ENCODE assay signal across 24 cellular contexts in the genomic region with DNA sequence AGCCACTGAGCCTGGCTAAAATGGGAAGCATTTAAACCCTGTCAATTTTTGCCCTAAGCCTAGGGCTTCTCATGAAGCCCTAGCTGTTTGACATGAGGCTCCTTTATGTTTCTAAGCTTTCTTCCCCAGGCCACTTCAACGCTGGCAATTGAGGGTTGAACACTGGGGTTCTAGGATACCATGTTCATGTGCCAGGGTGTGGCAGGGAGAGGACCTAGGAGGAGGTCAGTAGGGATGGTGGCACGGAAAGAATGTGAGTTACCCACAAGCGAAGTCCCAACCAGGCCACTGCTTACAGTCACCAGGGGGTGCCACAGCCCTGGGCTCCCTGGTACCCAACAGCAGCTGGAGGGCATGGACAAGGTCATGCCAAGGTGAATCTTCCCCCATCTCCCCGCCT.
"Had no signal": no experiment of that assay in that cellular context is flagged by ENCODE, and none has a peak within 500 bp of the region (broad histone marks: within the 10 kb centered on the region; RNA-seq: fewer than 3 reads in every experiment).

No MANE protein-coding gene starts in this region.

- H3K4me2 ChIP-seq: smooth muscle cell had no signal

- H3K4me3 ChIP-seq: left ventricle myocardium inferior, lung, ovary, right atrium auricular region, right lobe of liver, smooth muscle cell, tibial nerve, upper lobe of left lung had no signal

- H3K4me3 Mint-ChIP-seq: immature natural killer cell; mesothelial cell of epicardium; naive B cell; natural killer cell; stimulated activated memory B cell treated with anti-CD40 and anti-IgM and Interleukin-4, amounts not matched to agents 10 μg/mL and 1 μg/mL and 100 μg/mL, for 72 hours; stimulated activated naive CD8-positive, alpha-beta T cell treated with anti-CD3 and anti-CD28 coated beads, Interleukin-15, amount 100 ng/mL, for 72 hours had no signal

- ATAC-seq: left colon; natural killer cell; right lobe of liver; stimulated activated memory B cell treated with anti-CD40 and anti-IgM and Interleukin-4, amounts not matched to agents 10 μg/mL and 1 μg/mL and 100 μg/mL, for 72 hours; stimulated activated naive CD8-positive, alpha-beta T cell treated with anti-CD3 and anti-CD28 coated beads, Interleukin-15, amount 100 ng/mL, for 72 hours had no signal

- H3K27ac ChIP-seq: left ventricle myocardium inferior, ovary, right atrium auricular region, right lobe of liver, tibial nerve, upper lobe of left lung had no signal

- H3K4me1 Mint-ChIP-seq: immature natural killer cell; mesothelial cell of epicardium; naive B cell; natural killer cell; stimulated activated memory B cell treated with anti-CD40 and anti-IgM and Interleukin-4, amounts not matched to agents 10 μg/mL and 1 μg/mL and 100 μg/mL, for 72 hours; stimulated activated naive CD8-positive, alpha-beta T cell treated with anti-CD3 and anti-CD28 coated beads, Interleukin-15, amount 100 ng/mL, for 72 hours had no signal

- H3K4me1 ChIP-seq: left ventricle myocardium inferior, right atrium auricular region, right lobe of liver, tibial nerve, upper lobe of left lung had no signal

- DNase-seq: hippocampal formation; immature natural killer cell; kidney; left colon; left ventricle myocardium inferior; mesendoderm; naive B cell; natural killer cell; ovary; right lobe of liver; stimulated activated CD4-positive, alpha-beta T cell treated with anti-CD3 and anti-CD28 coated beads, Interleukin-1b, Interleukin-23, amount 100 ng/mL, for 48 hours; stimulated activated CD4-positive, alpha-beta T cell treated with anti-CD3 and anti-CD28 coated beads, Interleukin-2, amount 100 ng/mL, for 48 hours; stimulated activated CD4-positive, alpha-beta T cell treated with anti-CD3 and anti-CD28 coated beads, Interleukin-4, amount 100 ng/mL, for 4 hours; stimulated activated CD8-positive, alpha-beta memory T cell treated with anti-CD3 and anti-CD28 coated beads, Interleukin-4, amount 100 ng/mL, for 48 hours; stimulated activated naive CD4-positive, alpha-beta T cell treated with Interleukin-2 at 50 U/mL for 16 hours; stimulated activated naive CD8-positive, alpha-beta T cell treated with anti-CD3 and anti-CD28 coated beads, Interleukin-15, amount 100 ng/mL, for 72 hours; upper lobe of left lung had no signal

- H3K27ac Mint-ChIP-seq: immature natural killer cell; mesothelial cell of epicardium; naive B cell; natural killer cell; progenitor cell of endocrine pancreas; stimulated activated memory B cell treated with anti-CD40 and anti-IgM and Interleukin-4, amounts not matched to agents 10 μg/mL and 1 μg/mL and 100 μg/mL, for 72 hours; stimulated activated naive CD8-positive, alpha-beta T cell treated with anti-CD3 and anti-CD28 coated beads, Interleukin-15, amount 100 ng/mL, for 72 hours had no signal

- H3K36me3 ChIP-seq: left ventricle myocardium inferior, ovary, right atrium auricular region, right lobe of liver, tibial nerve, upper lobe of left lung had no signal

- H3K27me3 ChIP-seq: ovary, right atrium auricular region, right lobe of liver, upper lobe of left lung had no signal

- H3K36me3 Mint-ChIP-seq: immature natural killer cell; mesothelial cell of epicardium; naive B cell; natural killer cell; stimulated activated memory B cell treated with anti-CD40 and anti-IgM and Interleukin-4, amounts not matched to agents 10 μg/mL and 1 μg/mL and 100 μg/mL, for 72 hours had no signal

- H3K9me3 ChIP-seq: left ventricle myocardium inferior, ovary, right atrium auricular region, right lobe of liver, tibial nerve, upper lobe of left lung had no signal

- H3K9me3 Mint-ChIP-seq: immature natural killer cell; mesothelial cell of epicardium; natural killer cell; stimulated activated naive CD8-positive, alpha-beta T cell treated with anti-CD3 and anti-CD28 coated beads, Interleukin-15, amount 100 ng/mL, for 72 hours had no signal
